Comparison of ENCODE assay signal across 25 cellular contexts in the genomic region with DNA sequence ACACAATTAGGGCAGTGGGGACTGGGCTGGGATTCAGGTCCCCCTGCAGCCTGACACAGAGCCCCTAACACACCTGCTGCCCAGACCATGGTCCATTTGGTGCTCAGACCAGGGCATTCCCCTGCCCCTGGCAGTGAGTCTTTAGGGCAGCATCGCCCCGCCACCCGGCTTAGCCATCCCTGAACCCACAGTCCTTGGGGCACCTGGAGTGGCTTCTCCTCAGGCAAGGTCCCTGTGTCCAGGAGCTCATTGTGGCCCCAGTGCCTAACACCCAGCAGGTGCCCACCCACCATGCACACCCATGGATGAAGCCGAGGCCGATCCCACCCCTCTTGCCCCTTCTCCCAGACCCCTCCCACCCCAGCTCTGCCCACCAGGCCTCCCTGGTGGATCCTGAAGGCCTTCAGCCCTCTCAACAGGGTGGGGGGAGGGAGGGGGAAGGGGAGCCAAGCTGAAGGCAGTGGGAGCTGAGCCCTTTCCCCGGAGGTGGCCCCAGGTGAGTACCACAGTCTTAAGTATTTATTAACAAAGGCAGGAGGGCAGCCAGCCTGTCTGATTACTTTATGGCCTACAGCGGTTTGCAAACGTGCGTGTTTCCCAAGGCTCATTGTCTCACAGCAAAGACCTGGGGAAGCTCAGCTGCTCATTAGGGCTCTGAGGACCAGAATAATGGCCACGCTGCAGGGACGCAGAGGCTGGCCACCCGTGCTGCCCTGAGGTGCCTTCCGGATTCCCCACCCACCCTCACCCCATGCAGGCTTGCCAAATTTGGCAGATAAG. TPM values are rescaled to one million over a fixed set of nuclear protein-coding genes. Genes with fewer than 3 reads are reported as not detected.
"Had no signal": no experiment of that assay in that cellular context is flagged by ENCODE, and none has a peak within 500 bp of the region (broad histone marks: within the 10 kb centered on the region; RNA-seq: fewer than 3 reads in every experiment).

No MANE protein-coding gene starts in this region.

- H3K36me3 Mint-ChIP-seq: activated naive CD4-positive, alpha-beta T cell treated with anti-CD3 and anti-CD28 coated beads, Interleukin-2, amount 50 U/mL, for 72 hours; mesothelial cell of epicardium; naive thymus-derived CD8-positive, alpha-beta T cell; WTC11 had no signal

- H3K9me3 Mint-ChIP-seq: activated naive CD4-positive, alpha-beta T cell treated with anti-CD3 and anti-CD28 coated beads, Interleukin-2, amount 50 U/mL, for 72 hours; activated T-helper 17 cell treated with anti-CD3 and anti-CD28 coated beads, Interleukin-2, amount 50 U/mL, for 72 hours; mesothelial cell of epicardium; T-helper 1 cell treated with Interleukin-12 subunit alpha and Interleukin-12 subunit beta and Interleukin-4 antibody, amounts not matched to agents 30 μg/mL and 1 μg/mL, for 36 hours; WTC11 had no signal

- H3K27ac Mint-ChIP-seq: activated naive CD4-positive, alpha-beta T cell treated with anti-CD3 and anti-CD28 coated beads, Interleukin-2, amount 50 U/mL, for 72 hours; activated T-helper 17 cell treated with anti-CD3 and anti-CD28 coated beads, Interleukin-2, amount 50 U/mL, for 72 hours; mesothelial cell of epicardium; naive thymus-derived CD8-positive, alpha-beta T cell; T-helper 1 cell treated with Interleukin-12 subunit alpha and Interleukin-12 subunit beta and Interleukin-4 antibody, amounts not matched to agents 30 μg/mL and 1 μg/mL, for 36 hours; WTC11 had no signal

- H3K4me3 Mint-ChIP-seq: activated T-helper 17 cell treated with anti-CD3 and anti-CD28 coated beads, Interleukin-2, amount 50 U/mL, for 72 hours; mesothelial cell of epicardium; naive thymus-derived CD8-positive, alpha-beta T cell; T-helper 1 cell treated with Interleukin-12 subunit alpha and Interleukin-12 subunit beta and Interleukin-4 antibody, amounts not matched to agents 30 μg/mL and 1 μg/mL, for 36 hours; WTC11 had no signal

- H3K4me1 Mint-ChIP-seq: activated T-helper 17 cell treated with anti-CD3 and anti-CD28 coated beads, Interleukin-2, amount 50 U/mL, for 72 hours; mesothelial cell of epicardium; naive thymus-derived CD8-positive, alpha-beta T cell had no signal

- ATAC-seq: activated naive CD4-positive, alpha-beta T cell treated with anti-CD3 and anti-CD28 coated beads, Interleukin-2, amount 50 U/mL, for 72 hours; activated T-helper 17 cell treated with anti-CD3 and anti-CD28 coated beads, Interleukin-2, amount 50 U/mL, for 72 hours; gastroesophageal sphincter; left lobe of liver; naive thymus-derived CD8-positive, alpha-beta T cell; right cardiac atrium had no signal

- DNase-seq: activated T-cell treated with anti-CD3 and anti-CD28 coated beads, Interleukin-2, amount 50 U/mL, for 1 hour; brain microvascular endothelial cell; caudate nucleus; effector memory CD4-positive, alpha-beta T cell; islet precursor cell; ovary; stimulated activated CD4-positive, alpha-beta T cell treated with anti-CD3 and anti-CD28 coated beads, Interleukin-1b, Interleukin-23, amount 100 ng/mL, for 48 hours; stomach; T1000 had no signal

RNA-seq across cellular contexts. Expression of gene RBFOX3, which starts 38.5 kb away (rescaled TPM):
- total RNA-seq: activated naive CD4-positive, alpha-beta T cell treated with anti-CD3 and anti-CD28 coated beads, Interleukin-2, amount 50 U/mL, for 72 hours; activated T-helper 17 cell treated with anti-CD3 and anti-CD28 coated beads, Interleukin-2, amount 50 U/mL, for 72 hours; ascending aorta; dermis microvascular lymphatic vessel endothelial cell; endothelial cell of umbilical vein; left lobe of liver; lung microvascular endothelial cell; naive thymus-derived CD8-positive, alpha-beta T cell; pulmonary artery endothelial cell; right cardiac atrium; suprapubic skin; tibial nerve had no signal
